Comparison of ENCODE assay signal across 30 cellular contexts in the genomic region with DNA sequence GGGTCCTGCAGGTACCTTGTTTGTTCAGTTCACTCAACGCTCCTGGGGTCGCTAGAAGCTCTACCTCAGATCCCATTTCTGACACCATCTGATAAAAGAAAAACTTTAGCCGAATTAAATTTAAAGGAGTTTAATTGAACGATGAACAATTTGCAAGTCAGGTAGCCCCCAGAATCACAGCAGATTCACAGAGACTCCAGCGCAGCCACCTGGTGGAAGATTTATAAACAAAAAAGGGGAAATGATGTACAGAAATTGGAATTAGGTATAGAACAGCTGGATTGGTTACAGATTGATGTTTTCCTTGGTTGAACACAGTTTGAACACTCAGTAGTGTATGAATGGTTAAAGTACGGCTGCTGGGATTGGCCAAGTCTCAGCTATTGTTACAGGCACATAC.
"Had no signal": no experiment of that assay in that cellular context is flagged by ENCODE, and none has a peak within 500 bp of the region (broad histone marks: within the 10 kb centered on the region; RNA-seq: fewer than 3 reads in every experiment).

No MANE protein-coding gene starts in this region.

- H3K4me1 Mint-ChIP-seq: activated CD4-positive, alpha-beta memory T cell treated with anti-CD3 and anti-CD28 coated beads, Interleukin-2, amount 10 ng/mL, durations not matched to agents 7 days and 5 days; activated CD4-positive, alpha-beta T cell treated with anti-CD3 and anti-CD28 coated beads, Interleukin-2, amount 10 ng/mL, durations not matched to agents 7 days and 5 days; activated naive CD4-positive, alpha-beta T cell treated with anti-CD3 and anti-CD28 coated beads, Interleukin-2, amount 10 ng/mL, durations not matched to agents 7 days and 5 days; activated naive CD8-positive, alpha-beta T cell treated with anti-CD3 and anti-CD28 coated beads, Interleukin-2, amount 10 ng/mL, durations not matched to agents 7 days and 5 days; central memory CD8-positive, alpha-beta T cell; WTC11 had no signal

- H3K36me3 Mint-ChIP-seq: activated naive CD4-positive, alpha-beta T cell treated with anti-CD3 and anti-CD28 coated beads, Interleukin-2, amount 10 ng/mL, durations not matched to agents 7 days and 5 days had no signal

- DNase-seq: activated CD4-positive, alpha-beta memory T cell treated with anti-CD3 and anti-CD28 coated beads, Interleukin-2, amount 10 ng/mL, durations not matched to agents 7 days and 5 days; activated CD4-positive, alpha-beta T cell treated with anti-CD3 and anti-CD28 coated beads for 1 hour; activated CD4-positive, alpha-beta T cell treated with anti-CD3 and anti-CD28 coated beads for 4 hours; activated CD4-positive, alpha-beta T cell treated with anti-CD3 and anti-CD28 coated beads, Interleukin-2, amount 10 ng/mL, durations not matched to agents 7 days and 5 days; activated CD4-positive, alpha-beta T cell treated with anti-CD3 and anti-CD28 coated beads, Interleukin-2, amount 50 U/mL, for 4 hours; activated CD8-positive, alpha-beta memory T cell treated with anti-CD3 and anti-CD28 coated beads, Interleukin-2, amount 50 U/mL, for 48 hours; activated gamma-delta T cell; activated naive CD4-positive, alpha-beta T cell; activated naive CD4-positive, alpha-beta T cell treated with anti-CD3 and anti-CD28 coated beads, Interleukin-2, amount 10 ng/mL, durations not matched to agents 7 days and 5 days; activated naive CD8-positive, alpha-beta T cell treated with anti-CD3 and anti-CD28 coated beads, Interleukin-2, amount 10 ng/mL, durations not matched to agents 7 days and 5 days; activated T-cell treated with anti-CD3 and anti-CD28 coated beads for 4 hours; activated T-cell treated with anti-CD3 and anti-CD28 coated beads, Interleukin-2, amount 50 U/mL, for 24 hours; activated T-cell treated with anti-CD3 and anti-CD28 coated beads, Interleukin-2, amount 50 U/mL, for 72 hours; amniotic stem cell; anterior cingulate cortex; brain microvascular endothelial cell; cortex of kidney; dermis blood vessel endothelial cell; effector CD4-positive, alpha-beta T cell; effector memory CD8-positive, alpha-beta T cell; erythroblast; foreskin melanocyte; heart right ventricle; T-helper 2 cell had no signal

- H3K27me3 Mint-ChIP-seq: activated CD4-positive, alpha-beta memory T cell treated with anti-CD3 and anti-CD28 coated beads, Interleukin-2, amount 10 ng/mL, durations not matched to agents 7 days and 5 days; activated CD4-positive, alpha-beta T cell treated with anti-CD3 and anti-CD28 coated beads, Interleukin-2, amount 10 ng/mL, durations not matched to agents 7 days and 5 days; activated naive CD4-positive, alpha-beta T cell treated with anti-CD3 and anti-CD28 coated beads, Interleukin-2, amount 10 ng/mL, durations not matched to agents 7 days and 5 days; activated naive CD8-positive, alpha-beta T cell treated with anti-CD3 and anti-CD28 coated beads, Interleukin-2, amount 10 ng/mL, durations not matched to agents 7 days and 5 days; activated T-cell treated with anti-CD3 and anti-CD28 coated beads, Interleukin-2, amount 50 U/mL, for 24 hours; central memory CD8-positive, alpha-beta T cell; effector memory CD8-positive, alpha-beta T cell had no signal

- H3K4me1 ChIP-seq: esophagus muscularis mucosa, gastroesophageal sphincter, heart right ventricle had no signal

- H3K36me3 ChIP-seq: brain microvascular endothelial cell, esophagus muscularis mucosa, gastroesophageal sphincter, heart right ventricle had no signal

- H3K4me3 ChIP-seq: esophagus muscularis mucosa, gastroesophageal sphincter, heart right ventricle, hepatocyte had no signal

- H3K27ac Mint-ChIP-seq: activated CD4-positive, alpha-beta memory T cell treated with anti-CD3 and anti-CD28 coated beads, Interleukin-2, amount 10 ng/mL, durations not matched to agents 7 days and 5 days; activated CD4-positive, alpha-beta T cell treated with anti-CD3 and anti-CD28 coated beads, Interleukin-2, amount 10 ng/mL, durations not matched to agents 7 days and 5 days; activated naive CD4-positive, alpha-beta T cell treated with anti-CD3 and anti-CD28 coated beads, Interleukin-2, amount 10 ng/mL, durations not matched to agents 7 days and 5 days; activated naive CD4-positive, alpha-beta T cell treated with anti-CD3 and anti-CD28 coated beads, Interleukin-2, amount 50 U/mL, for 72 hours; activated naive CD8-positive, alpha-beta T cell treated with anti-CD3 and anti-CD28 coated beads, Interleukin-2, amount 10 ng/mL, durations not matched to agents 7 days and 5 days; activated T-cell treated with anti-CD3 and anti-CD28 coated beads, Interleukin-2, amount 50 U/mL, for 24 hours; activated T-cell treated with anti-CD3 and anti-CD28 coated beads, Interleukin-2, amount 50 U/mL, for 72 hours; effector memory CD8-positive, alpha-beta T cell; WTC11 had no signal

- H3K9me3 Mint-ChIP-seq: activated T-cell treated with anti-CD3 and anti-CD28 coated beads, Interleukin-2, amount 50 U/mL, for 24 hours; central memory CD8-positive, alpha-beta T cell; effector memory CD8-positive, alpha-beta T cell had no signal

- H3K27me3 ChIP-seq: brain microvascular endothelial cell, esophagus muscularis mucosa, gastroesophageal sphincter, heart right ventricle, hepatocyte had no signal

- H3K27ac ChIP-seq: brain microvascular endothelial cell, esophagus muscularis mucosa, gastroesophageal sphincter, heart right ventricle, hepatocyte had no signal

- H3K4me3 Mint-ChIP-seq: activated CD4-positive, alpha-beta memory T cell treated with anti-CD3 and anti-CD28 coated beads, Interleukin-2, amount 10 ng/mL, durations not matched to agents 7 days and 5 days; activated CD4-positive, alpha-beta T cell treated with anti-CD3 and anti-CD28 coated beads, Interleukin-2, amount 10 ng/mL, durations not matched to agents 7 days and 5 days; activated naive CD4-positive, alpha-beta T cell treated with anti-CD3 and anti-CD28 coated beads, Interleukin-2, amount 10 ng/mL, durations not matched to agents 7 days and 5 days; activated naive CD8-positive, alpha-beta T cell treated with anti-CD3 and anti-CD28 coated beads, Interleukin-2, amount 10 ng/mL, durations not matched to agents 7 days and 5 days; activated T-cell treated with anti-CD3 and anti-CD28 coated beads, Interleukin-2, amount 50 U/mL, for 24 hours; activated T-cell treated with anti-CD3 and anti-CD28 coated beads, Interleukin-2, amount 50 U/mL, for 72 hours; central memory CD8-positive, alpha-beta T cell; effector memory CD8-positive, alpha-beta T cell; WTC11 had no signal

- H3K9me3 ChIP-seq: esophagus muscularis mucosa, gastroesophageal sphincter had no signal

- ATAC-seq: activated naive CD4-positive, alpha-beta T cell treated with anti-CD3 and anti-CD28 coated beads, Interleukin-2, amount 50 U/mL, for 72 hours; activated T-cell treated with anti-CD3 and anti-CD28 coated beads, Interleukin-2, amount 50 U/mL, for 72 hours; effector memory CD8-positive, alpha-beta T cell; gastroesophageal sphincter; heart right ventricle; WTC11 had no signal
